ENCODE assay signal across 23 cellular contexts in genomic region chr15:67935244-67935643, GRCh38.
DNase-seq lines count a peak whose midpoint lies in the region; ATAC-seq and TF ChIP-seq lines count a peak whose summit lies in the region.
"Had no signal": no experiment of that assay in that cellular context is flagged by ENCODE, and none has a peak within 500 bp of the region (broad histone marks: within the 10 kb centered on the region; RNA-seq: fewer than 3 reads in every experiment).

No MANE protein-coding gene starts in this region.

- H2AFZ ChIP-seq in Karpas-422 (ENCODE audit: low read length) = no peak overlapping the region

- intact Hi-C loops in right cardiac atrium (cut with DNase I) (no loop called here), sciatic nerve (cut with DNase I) (no loop called here)

- H3K4me2 ChIP-seq in Karpas-422 (ENCODE audit: low read depth, low read length, poor library complexity, severe bottlenecking) = no peak overlapping the region
- H3K4me2 ChIP-seq: KMS-11 had no signal

- H3K4me3 ChIP-seq in GM06990 (replicated peaks; ENCODE audit: low read depth, low read length) (no peak overlapping the region), Karpas-422 (ENCODE audit: low read length) (no peak overlapping the region), choroid plexus epithelial cell (ENCODE audit: low read depth, low read length) (no peak overlapping the region), right cardiac atrium (ENCODE audit: low read length) (no peak overlapping the region), H7 (ENCODE audit: insufficient read depth, low read depth, low read length) (no peak overlapping the region)
- H3K4me3 ChIP-seq: HAP-1, SK-N-MC had no signal

- DNase-seq in GM06990 (ENCODE audit: extremely low read depth, insufficient read length) = no peak
- peak; percentile 49 for DNase-seq in Karpas-422
- no peak for DNase-seq in choroid plexus epithelial cell (ENCODE audit: low read depth)
- no peak for DNase-seq in right cardiac atrium
- no peak for DNase-seq in sciatic nerve (ENCODE audit: low spot score)
- DNase-seq in H7 = no peak
- DNase-seq in SKM-1 treated with dmso at 0.1 percent for 144 hours (lab: John Stamatoyannopoulos, UW; ENCODE audit: unreplicated experiment) = no peak
- DNase-seq: DMS53, GDM1, IMR-90, MV-4-11, NCI-H1105 treated with DMSO at 0.1 percent for 48 hours, NCI-H1694, NCI-H2081, NCI-H2171, NCI-H345, NCI-H524, NCI-H82, SHP77 treated with DMSO at 0.1 percent for 48 hours had no signal

- no peak overlapping the region for H3K9ac ChIP-seq in Karpas-422 (ENCODE audit: low read length)
- H3K9ac ChIP-seq: KMS-11 had no signal

- H3K9me2 ChIP-seq in Karpas-422 (replicated peaks; ENCODE audit: insufficient read depth, low read length) = no peaks in the 10 kb centered on the region

- H3K36me3 ChIP-seq in GM06990 (ENCODE audit: control insufficient read depth, insufficient read depth, low read length) (no peaks in the 10 kb centered on the region), Karpas-422 (ENCODE audit: insufficient read depth, low read length) (no peaks in the 10 kb centered on the region), H7 (replicated peaks; ENCODE audit: control insufficient read depth, insufficient read depth, low read length) (no peaks in the 10 kb centered on the region)
- H3K36me3 ChIP-seq: HAP-1 had no signal

- ATAC-seq in right cardiac atrium = peak; percentile 46 to 51
- no peak for ATAC-seq in sciatic nerve
- no peak for ATAC-seq in HG02973 (IDR thresholded peaks at IDR 0.05; ENCODE audit: unreplicated experiment)

- H3K79me2 ChIP-seq in Karpas-422 (ENCODE audit: low read length) = no peaks in the 10 kb centered on the region

- H4K20me1 ChIP-seq in Karpas-422 (ENCODE audit: insufficient read depth, low read depth, low read length) = no peaks in the 10 kb centered on the region

- H3K9me3 ChIP-seq in Karpas-422 (ENCODE audit: low read length) (no peaks in the 10 kb centered on the region), right cardiac atrium (ENCODE audit: control insufficient read depth, low read length) (no peaks in the 10 kb centered on the region)
- H3K9me3 ChIP-seq: HAP-1 had no signal

- no peak overlapping the region for H3K27ac ChIP-seq in Karpas-422 (ENCODE audit: low read length)
- peak overlapping the region; percentile 13 for H3K27ac ChIP-seq in right cardiac atrium (ENCODE audit: low read length)
- H3K27ac ChIP-seq: KMS-11, SK-N-MC had no signal

- TF ChIP-seq CTCF in GM06990 (IDR thresholded peaks at IDR 0.05; ENCODE audit: insufficient read depth, low read length, poor library complexity, severe bottlenecking) (peak; percentile 8), choroid plexus epithelial cell (conservative IDR thresholded peaks at IDR 0.05; ENCODE audit: low read depth, low read length) (peak; percentile 3)

- H3K4me1 ChIP-seq in Karpas-422 (ENCODE audit: low read length) = peaks cover 19% of the 10 kb centered on the region
- no peaks in the 10 kb centered on the region for H3K4me1 ChIP-seq in right cardiac atrium (ENCODE audit: control insufficient read depth, insufficient read depth, low read length)
- H3K4me1 ChIP-seq: HAP-1 had no signal

- no peaks in the 10 kb centered on the region for H3K27me3 ChIP-seq in GM06990 (replicated peaks; ENCODE audit: control insufficient read depth, insufficient read depth, low read length)
- no peaks in the 10 kb centered on the region for H3K27me3 ChIP-seq in Karpas-422 (ENCODE audit: low read length)
- no peaks in the 10 kb centered on the region for H3K27me3 ChIP-seq in right cardiac atrium (ENCODE audit: control insufficient read depth, insufficient read depth)
- no peaks in the 10 kb centered on the region for H3K27me3 ChIP-seq in H7 (ENCODE audit: control insufficient read depth, insufficient read depth, low read length)

Comparison
In these comparisons a context has a peak if more than half of its experiments do, and no peak if none do; other contexts are left out.
1. ATAC-seq: peak in right cardiac atrium (2 of 2); none in sciatic nerve (single experiment) and HG02973 (single experiment).